In the genomic region with DNA sequence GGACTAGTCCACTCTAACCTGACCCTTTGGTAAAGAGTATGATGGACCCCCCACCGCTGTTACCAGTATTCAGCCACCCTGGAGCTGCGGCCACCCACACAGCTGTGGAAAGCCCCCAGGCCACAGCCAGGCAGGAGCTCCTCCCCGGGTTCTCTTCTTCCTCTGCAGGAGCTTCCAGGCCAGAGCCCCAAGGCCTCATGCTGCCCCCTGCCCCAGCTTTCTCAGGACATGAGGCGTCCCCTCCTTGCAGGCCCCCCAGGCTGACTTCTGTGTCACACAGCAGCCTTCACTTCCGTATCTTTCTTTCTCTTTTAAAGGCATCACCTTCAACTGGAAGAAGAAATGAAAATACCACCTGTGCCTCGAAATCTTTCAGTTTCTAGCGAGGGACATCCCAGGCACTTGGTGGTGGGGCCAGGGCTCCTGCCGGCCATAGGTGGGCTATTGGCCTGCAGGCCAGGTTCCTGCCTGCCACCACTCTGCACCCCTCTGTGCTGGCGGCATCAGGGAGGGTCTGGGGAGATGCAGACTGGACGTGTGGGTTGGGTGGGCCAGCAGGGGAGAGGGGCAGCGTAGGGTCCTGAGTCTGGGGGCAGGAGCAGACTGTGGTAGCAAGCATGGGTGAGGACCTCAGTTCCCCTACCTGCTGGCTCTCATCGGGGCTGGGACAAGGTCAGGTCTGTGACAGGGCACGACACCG, we compare ENCODE assay signal across 7 cellular contexts. TPM values are rescaled to one million over a fixed set of nuclear protein-coding genes. Genes with fewer than 3 reads are reported as not detected.
A peak's percentile ranks its signal among the peaks of the same experiment; 100 is the strongest.
DNase-seq lines count a peak whose midpoint lies in the region; ATAC-seq and TF ChIP-seq lines count a peak whose summit lies in the region.

No MANE protein-coding gene starts in this region.

- H3K4me2 ChIP-seq in SK-N-SH = no peak overlapping the region

- no peaks in the 10 kb centered on the region for H3F3A ChIP-seq in SK-N-SH (replicated peaks; ENCODE audit: insufficient read depth)

- peak overlapping the region; percentile 85 for H3K4me3 Mint-ChIP-seq in activated naive CD4-positive, alpha-beta T cell treated with anti-CD3 and anti-CD28 coated beads, Interleukin-2, amount 10 ng/mL, durations not matched to agents 7 days and 5 days
- H3K4me3 Mint-ChIP-seq in stimulated activated effector memory CD8-positive, alpha-beta T cell treated with anti-CD3 and anti-CD28 coated beads, Interleukin-12 subunit alpha, Interleukin-12 subunit beta, amount 100 ng/mL, for 72 hours = peak overlapping the region; percentile 100

- no peak for TF ChIP-seq EP300 in SK-N-SH (IDR thresholded peaks at IDR 0.05; ENCODE audit: borderline replicate concordance in 1 of 2, low read depth in 1 of 2, low read length in 1 of 2)

- POLR2A ChIA-PET in SK-N-SH (lab: Yijun Ruan, JAX) = interaction anchor here (0.7 kb wide), 1 partner anchor 1638 kb away, joined by 3 read pairs; no protein-coding TSS in a partner anchor

- peaks cover 58% of the 10 kb centered on the region for H4K20me1 ChIP-seq in SK-N-SH (ENCODE audit: insufficient read depth)

- TF ChIP-seq CTCF in SK-N-SH (IDR thresholded peaks at IDR 0.05) (no peak), foreskin fibroblast (IDR thresholded peaks at IDR 0.05; ENCODE audit: low read depth, low read length) (no peak)

- peaks cover 100% of the 10 kb centered on the region for H3K4me1 Mint-ChIP-seq in activated naive CD4-positive, alpha-beta T cell treated with anti-CD3 and anti-CD28 coated beads, Interleukin-2, amount 10 ng/mL, durations not matched to agents 7 days and 5 days
- H3K4me1 Mint-ChIP-seq in stimulated activated effector memory CD8-positive, alpha-beta T cell treated with anti-CD3 and anti-CD28 coated beads, Interleukin-12 subunit alpha, Interleukin-12 subunit beta, amount 100 ng/mL, for 72 hours = peaks cover 100% of the 10 kb centered on the region

- H3K4me3 ChIP-seq in SK-N-SH (ENCODE audit: low read depth in 2 of 2, low read length in 1 of 2) = no peak overlapping the region
- no peak overlapping the region for H3K4me3 ChIP-seq in foreskin fibroblast (ENCODE audit: low read depth in 1 of 2, low read length in 2 of 2)

- no peaks in the 10 kb centered on the region for H3K27me3 Mint-ChIP-seq in activated naive CD4-positive, alpha-beta T cell treated with anti-CD3 and anti-CD28 coated beads, Interleukin-2, amount 10 ng/mL, durations not matched to agents 7 days and 5 days

- H3K27ac Mint-ChIP-seq in activated naive CD4-positive, alpha-beta T cell treated with anti-CD3 and anti-CD28 coated beads, Interleukin-2, amount 10 ng/mL, durations not matched to agents 7 days and 5 days = peak overlapping the region; percentile 99
- H3K27ac Mint-ChIP-seq in stimulated activated effector memory CD8-positive, alpha-beta T cell treated with anti-CD3 and anti-CD28 coated beads, Interleukin-12 subunit alpha, Interleukin-12 subunit beta, amount 100 ng/mL, for 72 hours = peak overlapping the region; percentile 99

- no peaks in the 10 kb centered on the region for H3K9me3 ChIP-seq in SK-N-SH

- peak; percentile 65 for DNase-seq in activated naive CD4-positive, alpha-beta T cell treated with anti-CD3 and anti-CD28 coated beads, Interleukin-2, amount 10 ng/mL, durations not matched to agents 7 days and 5 days
- no peak for DNase-seq in stimulated activated effector memory CD8-positive, alpha-beta T cell treated with anti-CD3 and anti-CD28 coated beads, Interleukin-12 subunit alpha, Interleukin-12 subunit beta, amount 100 ng/mL, for 72 hours (ENCODE audit: low spot score in 2 of 2)
- DNase-seq in NCI-H1105 (lab: John Stamatoyannopoulos, UW) (no peak), SK-N-SH (no peak), foreskin fibroblast (no peak)

- H3K79me2 ChIP-seq in SK-N-SH (ENCODE audit: insufficient read depth) = peaks cover 35% of the 10 kb centered on the region

- TF ChIP-seq RAD21 in SK-N-SH (IDR thresholded peaks at IDR 0.05; ENCODE audit: low read length) = no peak

- CTCF ChIA-PET in activated naive CD4-positive, alpha-beta T cell treated with anti-CD3 and anti-CD28 coated beads, Interleukin-2, amount 10 ng/mL, durations not matched to agents 7 days and 5 days (lab: Charles Lee) = interaction anchor here (0.7 to 4.2 kb wide), 10 partner anchors 10 to 146 kb away, joined by 3 to 21 read pairs (median 4); no protein-coding TSS in a partner anchor
- CTCF ChIA-PET in SK-N-SH (lab: Yijun Ruan, JAX) = interaction anchor here (1.3 kb wide), 1 partner anchor 131 kb away, joined by 3 read pairs; no protein-coding TSS in a partner anchor

- H3K36me3 ChIP-seq in SK-N-SH (replicated peaks in 1 of 2; ENCODE audit: control insufficient read depth in 1 of 2, insufficient read depth in 2 of 2, low read length in 1 of 2) = no peaks in the 10 kb centered on the region

- ATAC-seq in HG02759 (IDR thresholded peaks at IDR 0.05; ENCODE audit: unreplicated experiment) = peak; percentile 43
- ATAC-seq in stimulated activated effector memory CD8-positive, alpha-beta T cell treated with anti-CD3 and anti-CD28 coated beads, Interleukin-12 subunit alpha, Interleukin-12 subunit beta, amount 100 ng/mL, for 72 hours = peak; percentile 33

- H3K9me3 Mint-ChIP-seq in activated naive CD4-positive, alpha-beta T cell treated with anti-CD3 and anti-CD28 coated beads, Interleukin-2, amount 10 ng/mL, durations not matched to agents 7 days and 5 days = no peaks in the 10 kb centered on the region
- no peaks in the 10 kb centered on the region for H3K9me3 Mint-ChIP-seq in stimulated activated effector memory CD8-positive, alpha-beta T cell treated with anti-CD3 and anti-CD28 coated beads, Interleukin-12 subunit alpha, Interleukin-12 subunit beta, amount 100 ng/mL, for 72 hours

- H3K9ac ChIP-seq in SK-N-SH = no peak overlapping the region

- no peak overlapping the region; a peak in 1 of 4 replicates for H3K27ac ChIP-seq in SK-N-SH (ENCODE audit: low read depth in 2 of 2, low read length in 1 of 2)

- H2AFZ ChIP-seq in SK-N-SH (ENCODE audit: low read depth) = no peak overlapping the region

- 89% methylated on average over 9 of the region's 14 CpGs for WGBS in SK-N-SH (ENCODE audit: low lambda C conversion rate)

- no peaks in the 10 kb centered on the region for H3K27me3 ChIP-seq in SK-N-SH (ENCODE audit: insufficient read depth)

- H3K9me2 ChIP-seq in SK-N-SH = no peaks in the 10 kb centered on the region

- H3K4me1 ChIP-seq in SK-N-SH (ENCODE audit: control insufficient read depth in 1 of 2, insufficient read depth in 2 of 2, low read depth in 1 of 2, low read length in 1 of 2) = peaks cover 0 to 82% of the 10 kb centered on the region in 2 experiments; a peak in 1 of 4 replicates

- peak; percentile 21 for TF ChIP-seq POLR2A in GM18951 (IDR thresholded peaks at IDR 0.05; ENCODE audit: extremely low read depth, insufficient read depth, insufficient read length)

- in situ Hi-C loops in GM18951 (cut with MboI; ENCODE audit: low sequenced_read_pairs, unreplicated experiment) = no loop called here

- peaks cover 57% of the 10 kb centered on the region for H3K36me3 Mint-ChIP-seq in activated naive CD4-positive, alpha-beta T cell treated with anti-CD3 and anti-CD28 coated beads, Interleukin-2, amount 10 ng/mL, durations not matched to agents 7 days and 5 days
- H3K36me3 Mint-ChIP-seq in stimulated activated effector memory CD8-positive, alpha-beta T cell treated with anti-CD3 and anti-CD28 coated beads, Interleukin-12 subunit alpha, Interleukin-12 subunit beta, amount 100 ng/mL, for 72 hours = peaks cover 65% of the 10 kb centered on the region

TF ChIP-seq in SK-N-SH, 30 proteins besides CTCF, POLR2A, EP300 and RAD21:
- TF ChIP-seq POLR2AphosphoS5 (IDR thresholded peaks at IDR 0.05; ENCODE audit: low read depth, low read length) = no peak
- no peak for TF ChIP-seq FOSL2 (IDR thresholded peaks at IDR 0.05; ENCODE audit: borderline replicate concordance, low read depth)
- TF ChIP-seq, protein P1, sequence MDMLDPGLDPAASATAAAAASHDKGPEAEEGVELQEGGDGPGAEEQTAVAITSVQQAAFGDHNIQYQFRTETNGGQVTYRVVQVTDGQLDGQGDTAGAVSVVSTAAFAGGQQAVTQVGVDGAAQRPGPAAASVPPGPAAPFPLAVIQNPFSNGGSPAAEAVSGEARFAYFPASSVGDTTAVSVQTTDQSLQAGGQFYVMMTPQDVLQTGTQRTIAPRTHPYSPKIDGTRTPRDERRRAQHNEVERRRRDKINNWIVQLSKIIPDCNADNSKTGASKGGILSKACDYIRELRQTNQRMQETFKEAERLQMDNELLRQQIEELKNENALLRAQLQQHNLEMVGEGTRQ (IDR thresholded peaks at IDR 0.05; ENCODE audit: borderline replicate concordance, low read depth, low read length) = no peak
- no peak for TF ChIP-seq JUND (IDR thresholded peaks at IDR 0.05)

RNA-seq across cellular contexts. Expression of a gene that starts 19.9 kb away (rescaled TPM):
- polyA plus RNA-seq in SK-N-SH (2012; rRNA removed) = 7.1 and 8.6 TPM in 2 replicates
- 9.4 and 11.1 TPM in 2 replicates for polyA plus RNA-seq in SK-N-SH (2012; cell fraction: cytosol; rRNA removed)
- polyA plus RNA-seq in SK-N-SH (2012; cell fraction: nucleus; rRNA removed) = 7.4 and 9.3 TPM in 2 replicates
